ENCODE assay signal across 15 cellular contexts in the genomic region with DNA sequence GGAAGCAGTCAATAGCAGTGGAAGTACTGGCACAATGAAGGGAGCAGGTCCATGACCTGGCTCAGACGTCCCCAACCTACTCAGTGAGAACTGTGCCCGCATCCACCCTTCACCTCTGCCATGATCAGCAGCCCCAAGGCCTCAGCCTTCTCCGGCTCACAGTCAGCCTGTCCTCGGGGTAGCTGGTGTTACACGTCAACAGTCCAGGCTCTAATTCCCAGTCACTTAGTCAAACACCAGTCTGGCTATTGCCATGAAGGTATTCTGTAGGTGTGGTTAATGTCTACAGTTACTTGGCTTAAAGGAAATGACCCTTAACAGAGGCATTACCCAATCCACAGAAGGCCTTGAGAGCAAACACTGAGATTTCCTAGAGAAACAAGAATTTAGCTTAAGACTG. TPM values are rescaled to one million over a fixed set of nuclear protein-coding genes. Genes with fewer than 3 reads are reported as not detected.
DNase-seq lines count a peak whose midpoint lies in the region; ATAC-seq and TF ChIP-seq lines count a peak whose summit lies in the region.
"Had no signal": no experiment of that assay in that cellular context is flagged by ENCODE, and none has a peak within 500 bp of the region (broad histone marks: within the 10 kb centered on the region; RNA-seq: fewer than 3 reads in every experiment).

No MANE protein-coding gene starts in this region.

- ATAC-seq in left lobe of liver (peak; percentile 13), upper lobe of left lung (ENCODE audit: low FRiP score in 2 of 2) (peak; percentile 56 to 92)
- ATAC-seq: activated naive CD8-positive, alpha-beta T cell treated with anti-CD3 and anti-CD28 coated beads, Interleukin-2, amount 50 U/mL, for 24 hours; gastroesophageal sphincter; natural killer cell treated with Interleukin-12 subunit alpha and Interleukin-12 subunit beta and Interleukin-15 and Interleukin-18, amount 100 ng/mL, for 72 hours had no signal

- in situ Hi-C loops in T47D (cut with HindIII; ENCODE audit: low pct_unique_long_range_greater_than_20kb, low sequenced_read_pairs) = no loop called here

- TF ChIP-seq EP300 in upper lobe of left lung (IDR thresholded peaks at IDR 0.05) = peak in 1 of 4 donors; percentile 52

- H3K36me3 ChIP-seq in upper lobe of left lung = no peaks in the 10 kb centered on the region
- H3K36me3 ChIP-seq: gastroesophageal sphincter had no signal

- H3K27ac ChIP-seq in upper lobe of left lung (peak overlapping the region; percentile 14 to 73 (median 46)), substantia nigra (ENCODE audit: low read depth, low read length, poor library complexity, severe bottlenecking) (no peak overlapping the region)
- H3K27ac ChIP-seq: gastroesophageal sphincter had no signal

- peak; percentile 18 for DNase-seq in HT1080 (ENCODE audit: low read depth)
- peak; percentile 46 to 81 for DNase-seq in T47D (ENCODE audit: low read depth in 1 of 2, low spot score in 1 of 2)
- peak; percentile 44 for DNase-seq in left lobe of liver (ENCODE audit: low spot score)
- DNase-seq in upper lobe of left lung = peak in 1 of 2 donors; percentile 64
- DNase-seq in substantia nigra (lab: John Stamatoyannopoulos, UW) = no peak
- no peak for DNase-seq in activated CD4-positive, alpha-beta T cell treated with anti-CD3 and anti-CD28 coated beads, Interleukin-2, amount 50 U/mL, for 4 hours
- no peak for DNase-seq in DMS153 (lab: John Stamatoyannopoulos, UW)
- DNase-seq: activated B cell treated with CpG ODN at 0.5 μM for 24 hours; activated naive CD8-positive, alpha-beta T cell treated with anti-CD3 and anti-CD28 coated beads, Interleukin-2, amount 50 U/mL, for 24 hours; CD4-positive, alpha-beta T cell; kidney; NCI-H2171; SK-N-SH had no signal

- H3K27me3 ChIP-seq in upper lobe of left lung = no peaks in the 10 kb centered on the region
- H3K27me3 ChIP-seq: gastroesophageal sphincter had no signal

- H3K9me3 ChIP-seq in upper lobe of left lung = no peaks in the 10 kb centered on the region
- H3K9me3 ChIP-seq: gastroesophageal sphincter, SK-N-SH had no signal

- 61 to 70% methylated on average over 5 of the region's 5 CpGs for WGBS in upper lobe of left lung, 2 donors

- TF ChIP-seq POLR2A in upper lobe of left lung (IDR thresholded peaks at IDR 0.05) = peak in 1 of 4 donors; percentile 13

- TF ChIP-seq CTCF in upper lobe of left lung (IDR thresholded peaks at IDR 0.05) = no peak

- H3K4me3 ChIP-seq in upper lobe of left lung = no peak overlapping the region
- H3K4me3 ChIP-seq: gastroesophageal sphincter had no signal

- peaks cover 15 to 39% (median 22%) of the 10 kb centered on the region in 4 donors for H3K4me1 ChIP-seq in upper lobe of left lung

RNA-seq across cellular contexts. Expression of a gene that starts 49.1 kb away (rescaled TPM):
- 11.6 and 18.2 TPM in 2 replicates for total RNA-seq in HT1080 (2014; rRNA removed; shearing (Covaris generic))
- 23.3 and 23.7 TPM in 2 replicates for polyA plus RNA-seq in HT1080 (2015; cell fraction: cytosol; rRNA removed)
- polyA plus RNA-seq in HT1080 (2015; cell fraction: nucleus; rRNA removed) = 27.8 and 31.7 TPM in 2 replicates
- total RNA-seq in left lobe of liver = 54.9 TPM
- total RNA-seq in upper lobe of left lung = 10 to 100 TPM; 32.8 to 92.2 (median 46.5) TPM
- total RNA-seq: activated B cell treated with CpG ODN at 0.5 μM for 24 hours had no signal

Comparison
In these comparisons a context has a peak if more than half of its experiments do, and no peak if none do; other contexts are left out.
1. DNase-seq: peak in HT1080 (single experiment), T47D (2 of 2) and left lobe of liver (single experiment); none in substantia nigra (0 of 49), activated CD4-positive, alpha-beta T cell treated with anti-CD3 and anti-CD28 coated beads, Interleukin-2, amount 50 U/mL, for 4 hours (0 of 2) and DMS153 (single experiment).